In genomic region chr20:31841928-31842327, GRCh38 we compare ENCODE assay signal across 11 cellular contexts. TPM values are rescaled to one million over a fixed set of nuclear protein-coding genes. Genes with fewer than 3 reads are reported as not detected.
A peak's percentile ranks its signal among the peaks of the same experiment; 100 is the strongest.
DNase-seq lines count a peak whose midpoint lies in the region; ATAC-seq and TF ChIP-seq lines count a peak whose summit lies in the region.
"Had no signal": no experiment of that assay in that cellular context is flagged by ENCODE, and none has a peak within 500 bp of the region (broad histone marks: within the 10 kb centered on the region; RNA-seq: fewer than 3 reads in every experiment).

No MANE protein-coding gene starts in this region.

- H3K9ac ChIP-seq in IMR-90 (ENCODE audit: low read depth, low read length): no peak overlapping the region

- no peaks in the 10 kb centered on the region for H3K9me3 Mint-ChIP-seq in activated CD8-positive, alpha-beta T cell treated with anti-CD3 and anti-CD28 coated beads, Interleukin-2, amount 10 ng/mL, durations not matched to agents 7 days and 5 days (ENCODE audit: insufficient read depth)

- H2BK5ac ChIP-seq in IMR-90 (ENCODE audit: low read depth, low read length, poor library complexity, severe bottlenecking): no peak overlapping the region

- no peak overlapping the region for H3K27ac Mint-ChIP-seq in activated CD8-positive, alpha-beta T cell treated with anti-CD3 and anti-CD28 coated beads, Interleukin-2, amount 10 ng/mL, durations not matched to agents 7 days and 5 days

- in situ Hi-C loops in IMR-90 (cut with MboI; ENCODE audit: low sequenced_read_pairs): loop anchor here (25.0 kb wide), 2 partner anchors 645 to 820 kb away; partner anchors contain the start of gene C20orf203

- H4K20me1 ChIP-seq in IMR-90 (ENCODE audit: insufficient read depth, low read length): peaks cover 22% of the 10 kb centered on the region

- intact Hi-C loops in IMR-90 (cut with micrococcal nuclease): no loop called here

- TF ChIP-seq CTCF in IMR-90 (conservative IDR thresholded peaks at IDR 0.05; ENCODE audit: low read depth, low read length): no peak
- no peak for TF ChIP-seq CTCF in upper lobe of left lung (IDR thresholded peaks at IDR 0.05)

- H2BK15ac ChIP-seq in IMR-90 (ENCODE audit: low read depth, low read length): no peak overlapping the region

- TF ChIP-seq RAD21 in IMR-90 (IDR thresholded peaks at IDR 0.05; ENCODE audit: low read length): no peak

- H2BK20ac ChIP-seq in IMR-90 (ENCODE audit: low read depth, low read length): peak overlapping the region; percentile 46; the same call in 1 of the 2 replicates

- H2AK5ac ChIP-seq in IMR-90 (ENCODE audit: low read depth, low read length): peak overlapping the region; percentile 58; the same call in 1 of the 2 replicates

- H3K14ac ChIP-seq in IMR-90 (replicated peaks; ENCODE audit: low read depth, low read length): no peak overlapping the region

- H3K4me3 ChIP-seq in IMR-90 (ENCODE audit: insufficient read depth, low read depth, low read length) (no peak overlapping the region), upper lobe of left lung (no peak overlapping the region)

- H3K4me2 ChIP-seq in IMR-90 (ENCODE audit: low read depth, low read length): 0 out of 2 replicates have a peak overlapping the region, but pooled peaks have one; percentile 18

- no peak overlapping the region for H3K4me3 Mint-ChIP-seq in activated CD8-positive, alpha-beta T cell treated with anti-CD3 and anti-CD28 coated beads, Interleukin-2, amount 10 ng/mL, durations not matched to agents 7 days and 5 days

- H2AFZ ChIP-seq in IMR-90 (replicated peaks; ENCODE audit: low read length, poor library complexity): peak overlapping the region; percentile 19

- H3K27ac ChIP-seq in IMR-90 (ENCODE audit: insufficient read depth, low read length): no peak overlapping the region
- peak overlapping the region; percentile 59 for H3K27ac ChIP-seq in layer of hippocampus (ENCODE audit: low read depth, low read length)
- H3K27ac ChIP-seq in upper lobe of left lung: peak overlapping the region; percentile 27 to 60 (median 44)

- peaks cover 23% of the 10 kb centered on the region for H3K9me1 ChIP-seq in IMR-90 (ENCODE audit: insufficient read depth, low read length)

- no peak for TF ChIP-seq EP300 in upper lobe of left lung (IDR thresholded peaks at IDR 0.05)

- peaks cover 3% of the 10 kb centered on the region; the same call in 1 of the 2 replicates for H3K27me3 ChIP-seq in IMR-90 (ENCODE audit: control insufficient read depth, insufficient read depth, low read length)
- no peaks in the 10 kb centered on the region for H3K27me3 ChIP-seq in layer of hippocampus (ENCODE audit: control insufficient read depth, insufficient read depth, low read length)
- no peaks in the 10 kb centered on the region for H3K27me3 ChIP-seq in upper lobe of left lung

- DNase-seq in IMR-90 (peak; percentile 66), astrocyte of the hippocampus (ENCODE audit: low read depth, low spot score) (peak; percentile 89), upper lobe of left lung (no peak), occipital lobe (lab: John Stamatoyannopoulos, UW) (no peak), dedifferentiated amniotic fluid mesenchymal stem cell (ENCODE audit: extremely low spot score) (no peak)
- DNase-seq in activated CD8-positive, alpha-beta T cell treated with anti-CD3 and anti-CD28 coated beads, Interleukin-2, amount 10 ng/mL, durations not matched to agents 7 days and 5 days: no peak
- DNase-seq: GDM1, NCI-H345, nucleus accumbens had no signal

- H2BK120ac ChIP-seq in IMR-90 (ENCODE audit: low read depth, low read length): peak overlapping the region; percentile 32; the same call in 1 of the 2 replicates

- 0 out of 4 replicates have a peak, but pooled peaks cover 0 to 2% of the 10 kb centered on the region in 2 experiments for H3K79me1 ChIP-seq in IMR-90 (ENCODE audit: low read depth in 1 of 2, low read length in 2 of 2)

- H3K36me3 ChIP-seq in IMR-90 (ENCODE audit: control insufficient read depth, insufficient read depth, low read length) (no peaks in the 10 kb centered on the region), upper lobe of left lung (no peaks in the 10 kb centered on the region)

- no peaks in the 10 kb centered on the region for H3K27me3 Mint-ChIP-seq in activated CD8-positive, alpha-beta T cell treated with anti-CD3 and anti-CD28 coated beads, Interleukin-2, amount 10 ng/mL, durations not matched to agents 7 days and 5 days (ENCODE audit: low read depth)

- H4K5ac ChIP-seq in IMR-90 (ENCODE audit: low read depth, low read length): no peak overlapping the region

- POLR2A ChIA-PET in IMR-90 (lab: Charles Lee; ENCODE audit: unreplicated experiment): interaction anchor here (0.6 kb wide), 1 partner anchor 96 kb away, joined by 3 read pairs; no protein-coding TSS in a partner anchor
- POLR2A ChIA-PET in activated CD8-positive, alpha-beta T cell treated with anti-CD3 and anti-CD28 coated beads, Interleukin-2, amount 10 ng/mL, durations not matched to agents 7 days and 5 days (lab: Charles Lee): no interaction called here

- H2AK9ac ChIP-seq in IMR-90 (replicated peaks; ENCODE audit: low read depth, low read length, poor library complexity): peak overlapping the region; percentile 35

- no peak for TF ChIP-seq POLR2A in IMR-90 (IDR thresholded peaks at IDR 0.05; ENCODE audit: low read depth, low read length)
- no peak for TF ChIP-seq POLR2A in upper lobe of left lung (IDR thresholded peaks at IDR 0.05)

- no peak overlapping the region for H3K23ac ChIP-seq in IMR-90 (ENCODE audit: low read depth, low read length)

- CTCF ChIA-PET in IMR-90 (lab: Yijun Ruan, JAX): interaction anchor here (1.0 kb wide), 1 partner anchor 12 kb away, joined by 3 read pairs; no protein-coding TSS in a partner anchor
- CTCF ChIA-PET in activated CD8-positive, alpha-beta T cell treated with anti-CD3 and anti-CD28 coated beads, Interleukin-2, amount 10 ng/mL, durations not matched to agents 7 days and 5 days (lab: Charles Lee): no interaction called here

- H4K8ac ChIP-seq in IMR-90 (ENCODE audit: low read depth in 2 of 2, low read length in 2 of 2): peak overlapping the region in 1 of 2 experiments; percentile 42; a peak in 1 of 4 replicates

- H4K91ac ChIP-seq in IMR-90 (ENCODE audit: insufficient read depth, low read depth, low read length): no peak overlapping the region

- WGBS in IMR-90 (ENCODE audit: extremely low coverage in 2 of 2, insufficient read length in 1 of 2), 2 experiments: 47% methylated on average over 4 of the region's 8 CpGs; no CpG with 5 or more reads in 1 of the 2 experiments
- WGBS in upper lobe of left lung, 2 donors: 45 to 47% methylated on average over 4 to 8 of the region's 8 CpGs

- dilution Hi-C loops in IMR-90 (cut with HindIII; ENCODE audit: low sequenced_read_pairs, unreplicated experiment): no loop called here

- H3K4me1 ChIP-seq in IMR-90 (ENCODE audit: control insufficient read depth, insufficient read depth, low read length): peaks cover 21% of the 10 kb centered on the region
- peaks cover 3 to 9% (median 5%) of the 10 kb centered on the region in 4 donors for H3K4me1 ChIP-seq in upper lobe of left lung

- peak overlapping the region; percentile 65 for H3K4ac ChIP-seq in IMR-90 (ENCODE audit: low read depth, low read length)

- ATAC-seq in IMR-90 (ENCODE audit: low read depth) (peak; percentile 48), upper lobe of left lung (ENCODE audit: low FRiP score in 2 of 2) (no peak)
- ATAC-seq in activated CD8-positive, alpha-beta T cell treated with anti-CD3 and anti-CD28 coated beads, Interleukin-2, amount 10 ng/mL, durations not matched to agents 7 days and 5 days: no peak

- H3K18ac ChIP-seq in IMR-90 (ENCODE audit: low read depth, low read length): no peak overlapping the region

- peaks cover under 1% of the 10 kb centered on the region for H3K4me1 Mint-ChIP-seq in activated CD8-positive, alpha-beta T cell treated with anti-CD3 and anti-CD28 coated beads, Interleukin-2, amount 10 ng/mL, durations not matched to agents 7 days and 5 days (ENCODE audit: low read depth)

- no peaks in the 10 kb centered on the region for H3K36me3 Mint-ChIP-seq in activated CD8-positive, alpha-beta T cell treated with anti-CD3 and anti-CD28 coated beads, Interleukin-2, amount 10 ng/mL, durations not matched to agents 7 days and 5 days (ENCODE audit: low read depth)

- H3K56ac ChIP-seq in IMR-90 (ENCODE audit: extremely low read depth, insufficient read depth, low read length): no peak overlapping the region

- H3K9me3 ChIP-seq in IMR-90 (ENCODE audit: control insufficient read depth, insufficient read depth, low read length) (no peaks in the 10 kb centered on the region), upper lobe of left lung (no peaks in the 10 kb centered on the region)

- no TSS peak for BruUV-seq in IMR-90 (replicated peaks; lab: Mats Ljungman, UMichigan)

RNA-seq across cellular contexts. Expression of gene FOXS1, which starts 3.5 kb away (rescaled TPM):
- not detected in 2 replicates for total RNA-seq in IMR-90 (2012; rRNA removed)
- polyA plus RNA-seq in IMR-90 (2012; rRNA removed): not detected in 2 replicates
- 0.02 TPM in 1 of 2 replicates, not detected in the other for polyA plus RNA-seq in IMR-90 (2012; cell fraction: cytosol; rRNA removed)
- polyA plus RNA-seq in IMR-90 (2012; cell fraction: nucleus; rRNA removed; ENCODE audit: low replicate concordance): not detected in 2 replicates
- total RNA-seq in upper lobe of left lung: 1 to 10 TPM in 2 of 6 donors, under 1 TPM in 1, not detected in 3; 0.91 to 1.7 (median 1.3) TPM
- total RNA-seq in occipital lobe: 0.78 TPM
- not detected for total RNA-seq in activated CD8-positive, alpha-beta T cell treated with anti-CD3 and anti-CD28 coated beads, Interleukin-2, amount 10 ng/mL, durations not matched to agents 7 days and 5 days
- total RNA-seq: bronchial epithelial cell had no signal

RNA-seq across cellular contexts. Expression of gene MYLK2, which starts 22.8 kb away (rescaled TPM):
- total RNA-seq in IMR-90 (2012; rRNA removed) (0.18 and 0.28 TPM in 2 replicates), upper lobe of left lung (not detected), occipital lobe (0.78 TPM)
- polyA plus RNA-seq in IMR-90 (2012; rRNA removed): 0.19 and 0.27 TPM in 2 replicates
- 0.05 and 0.06 TPM in 2 replicates for polyA plus RNA-seq in IMR-90 (2012; cell fraction: cytosol; rRNA removed)
- 0.58 and 1.3 TPM in 2 replicates for polyA plus RNA-seq in IMR-90 (2012; cell fraction: nucleus; rRNA removed; ENCODE audit: low replicate concordance)
- under 1 TPM; 0.66 to 0.89 TPM for total RNA-seq in activated CD8-positive, alpha-beta T cell treated with anti-CD3 and anti-CD28 coated beads, Interleukin-2, amount 10 ng/mL, durations not matched to agents 7 days and 5 days
- total RNA-seq: bronchial epithelial cell had no signal

RNA-seq across cellular contexts. Expression of gene DUSP15, which starts 28.4 kb away (rescaled TPM):
- total RNA-seq in IMR-90 (2012; rRNA removed) (not detected in 2 replicates), upper lobe of left lung (1 to 10 TPM in 4 of 6 donors, under 1 TPM in 1, not detected in 1; 0.69 to 1.7 (median 1.1) TPM), occipital lobe (3.0 TPM)
- polyA plus RNA-seq in IMR-90 (2012; rRNA removed): not detected in 2 replicates
- polyA plus RNA-seq in IMR-90 (2012; cell fraction: cytosol; rRNA removed): not detected in 2 replicates
- polyA plus RNA-seq in IMR-90 (2012; cell fraction: nucleus; rRNA removed; ENCODE audit: low replicate concordance): not detected in 2 replicates
- total RNA-seq in activated CD8-positive, alpha-beta T cell treated with anti-CD3 and anti-CD28 coated beads, Interleukin-2, amount 10 ng/mL, durations not matched to agents 7 days and 5 days: not detected
- total RNA-seq: bronchial epithelial cell had no signal

RNA-seq across cellular contexts. Expression of gene TTLL9, which starts 28.5 kb away (rescaled TPM):
- total RNA-seq in IMR-90 (2012; rRNA removed) (not detected in 2 replicates), upper lobe of left lung (10 to 100 TPM in 1 of 6 donors, 1 to 10 TPM in 4, under 1 TPM in 1; 0.31 to 20.7 (median 4.4) TPM), occipital lobe (1.7 TPM)
- not detected in 2 replicates for polyA plus RNA-seq in IMR-90 (2012; rRNA removed)
- polyA plus RNA-seq in IMR-90 (2012; cell fraction: cytosol; rRNA removed): not detected in 2 replicates
- 0.05 TPM in 1 of 2 replicates, not detected in the other for polyA plus RNA-seq in IMR-90 (2012; cell fraction: nucleus; rRNA removed; ENCODE audit: low replicate concordance)
- not detected for total RNA-seq in activated CD8-positive, alpha-beta T cell treated with anti-CD3 and anti-CD28 coated beads, Interleukin-2, amount 10 ng/mL, durations not matched to agents 7 days and 5 days
- total RNA-seq: bronchial epithelial cell had no signal

Comparison
In these comparisons a context has a peak if more than half of its experiments do, and no peak if none do; other contexts are left out.
1. DNase-seq: peak in IMR-90 (single experiment) and astrocyte of the hippocampus (single experiment); none in upper lobe of left lung (0 of 2), occipital lobe (single experiment), activated CD8-positive, alpha-beta T cell treated with anti-CD3 and anti-CD28 coated beads, Interleukin-2, amount 10 ng/mL, durations not matched to agents 7 days and 5 days (single experiment) and dedifferentiated amniotic fluid mesenchymal stem cell (single experiment).